Comparison of ENCODE assay signal across 7 cellular contexts in genomic region chr12:14236641-14237040, GRCh38.
A peak's percentile ranks its signal among the peaks of the same experiment; 100 is the strongest.
DNase-seq lines count a peak whose midpoint lies in the region; ATAC-seq, FAIRE-seq and TF ChIP-seq lines count a peak whose summit lies in the region.
"Not testable (repeated sequence)": the region's sequence is repeated elsewhere in the genome, so short reads cannot be mapped to it uniquely, and the experiment has no call there.

No MANE protein-coding gene starts in this region.

- not testable (repeated sequence) for TF ChIP-seq EP300 in K562 (IDR thresholded peaks at IDR 0.05; ENCODE audit: low read length)

- H3K4me1 ChIP-seq in GM23338 (ENCODE audit: insufficient read depth); K562 (replicated peaks in 1 of 2; ENCODE audit: control insufficient read depth in 2 of 2, insufficient read depth in 2 of 2, low read length in 2 of 2): not testable (repeated sequence)
- peaks cover 4 to 13% of the 10 kb centered on the region in 2 experiments for H3K4me1 ChIP-seq in trophoblast cell (ENCODE audit: control insufficient read depth in 1 of 2, insufficient read depth in 2 of 2, low read length in 2 of 2)

- H3K9me2 ChIP-seq in GM23338 (ENCODE audit: insufficient read depth) = not testable (repeated sequence)

- not testable (repeated sequence) for H3K9me3 ChIP-seq in K562 (replicated peaks; ENCODE audit: control insufficient read depth, insufficient read depth, low read depth, low read length); trophoblast cell (ENCODE audit: insufficient read depth, low read depth, low read length)

- TF ChIP-seq CTCF in GM23338 (conservative IDR thresholded peaks at IDR 0.05; ENCODE audit: low read depth in 2 of 2); K562 (IDR thresholded peaks at IDR 0.05 in 2 of 3, conservative IDR thresholded peaks at IDR 0.05 in 1 of 3; ENCODE audit: insufficient read depth in 2 of 3, low read depth in 1 of 3, low read length in 3 of 3); type B pancreatic cell (conservative IDR thresholded peaks at IDR 0.05): not testable (repeated sequence)

- H2BK5ac ChIP-seq in trophoblast cell (ENCODE audit: low read depth, low read length, poor library complexity) = not testable (repeated sequence)

- H3K4me1 Mint-ChIP-seq in GM23338 = peaks cover 20% of the 10 kb centered on the region
- H3K4me1 Mint-ChIP-seq in type B pancreatic cell (ENCODE audit: unreplicated experiment) = peaks cover 15% of the 10 kb centered on the region

- H3K9me1 ChIP-seq in K562 (ENCODE audit: control insufficient read depth, insufficient read depth, low read length) = not testable (repeated sequence)

- H4K8ac ChIP-seq in trophoblast cell (ENCODE audit: low read depth, low read length) = not testable (repeated sequence)

- not testable (repeated sequence) for TF ChIP-seq RAD21 in K562 (CRISPR knock-in tag; conservative IDR thresholded peaks at IDR 0.05 in 1 of 2, IDR thresholded peaks at IDR 0.05 in 1 of 2)

- H2AFZ ChIP-seq in GM23338; K562 (ENCODE audit: low read depth, low read length); trophoblast cell (ENCODE audit: insufficient read depth, low read length, poor library complexity): not testable (repeated sequence)

- H3K36me3 ChIP-seq in GM23338 (ENCODE audit: insufficient read depth); K562 (ENCODE audit: control insufficient read depth, insufficient read depth, low read length); trophoblast cell (ENCODE audit: control insufficient read depth in 1 of 2, insufficient read depth in 2 of 2, low read length in 2 of 2): not testable (repeated sequence)

- not testable (repeated sequence) for ATAC-seq in GM23338, K562
- peak; percentile 29 for ATAC-seq in left colon

- H3K27ac Mint-ChIP-seq in GM23338, type B pancreatic cell: not testable (repeated sequence)

- POLR2A ChIA-PET in K562 (lab: Yijun Ruan, JAX) = not testable (repeated sequence)

- not testable (repeated sequence) for H3K79me2 ChIP-seq in GM23338 (replicated peaks; ENCODE audit: insufficient read depth); K562 (ENCODE audit: control insufficient read depth, insufficient read depth, low read length); trophoblast cell (ENCODE audit: control insufficient read depth, insufficient read depth, low read length, poor library complexity)

- not testable (repeated sequence) for H2BK120ac ChIP-seq in trophoblast cell (ENCODE audit: insufficient read depth, low read length, poor library complexity)

- not testable (repeated sequence) for H4K91ac ChIP-seq in trophoblast cell (ENCODE audit: low read depth, low read length)

- FAIRE-seq in K562 (lab: Jason Lieb, UNC) = not testable (repeated sequence)
- peak; percentile 50 for FAIRE-seq in urothelium cell line (lab: Jason Lieb, UNC)

- CTCF ChIA-PET in K562 (lab: Yijun Ruan, JAX; ENCODE audit: low intra/inter-chr PET ratio) = not testable (repeated sequence)

- H3K4me2 ChIP-seq in GM23338; K562 (ENCODE audit: insufficient read depth, low read length); trophoblast cell (ENCODE audit: low read length): not testable (repeated sequence)

- not testable (repeated sequence) for H3K27me3 ChIP-seq in GM23338 (ENCODE audit: insufficient read depth); K562 (ENCODE audit: control insufficient read depth in 2 of 2, insufficient read depth in 2 of 2, low read length in 2 of 2); trophoblast cell (ENCODE audit: insufficient read depth, low read length)

- H3K9me3 Mint-ChIP-seq in GM23338 = peaks cover 19% of the 10 kb centered on the region; the same call in 2 of the 3 replicates
- not testable (repeated sequence) for H3K9me3 Mint-ChIP-seq in type B pancreatic cell

- not testable (repeated sequence) for H3K14ac ChIP-seq in trophoblast cell (ENCODE audit: low read length)

- not testable (repeated sequence) for H3K4me3 Mint-ChIP-seq in GM23338, type B pancreatic cell

- DNase-seq in GM23338 (ENCODE audit: low spot score) = peak; percentile 24
- peak; percentile 5 for DNase-seq in activated CD8-positive, alpha-beta memory T cell treated with anti-CD3 and anti-CD28 coated beads for 24 hours
- DNase-seq in K562 (ENCODE audit: extremely low read depth in 1 of 4, low spot score in 3 of 4); left colon; trophoblast cell; urothelium cell line (ENCODE audit: low spot score): not testable (repeated sequence)
- peak; percentile 3 for DNase-seq in type B pancreatic cell (ENCODE audit: extremely low spot score, unreplicated experiment)

- not testable (repeated sequence) for H4K20me1 ChIP-seq in GM23338 (replicated peaks; ENCODE audit: insufficient read depth); K562 (replicated peaks; ENCODE audit: control insufficient read depth, insufficient read depth, low read length)

- H3K36me3 Mint-ChIP-seq in GM23338 (ENCODE audit: low read depth) (peaks cover 11% of the 10 kb centered on the region; the same call in 2 of the 3 replicates), type B pancreatic cell (peaks cover 21% of the 10 kb centered on the region)

- WGBS in K562 (ENCODE audit: insufficient coverage, low coverage, missing lambda C conversion rate) = 71% methylated on average over 2 of the region's 3 CpGs
- no CpG with 5 or more reads among the region's 3 CpGs for WGBS in trophoblast cell (ENCODE audit: extremely low coverage, insufficient coverage, insufficient read length)

- H3K4ac ChIP-seq in trophoblast cell (ENCODE audit: low read depth, low read length) = not testable (repeated sequence)

- not testable (repeated sequence) for H3K27ac ChIP-seq in GM23338 (ENCODE audit: low read depth); K562 (ENCODE audit: extremely low read depth, low read depth, low read length); trophoblast cell (ENCODE audit: low read depth, low read length)

- not testable (repeated sequence) for H3K18ac ChIP-seq in trophoblast cell (ENCODE audit: low read length)

- not testable (repeated sequence) for H4K12ac ChIP-seq in trophoblast cell (ENCODE audit: low read depth, low read length)

- peak overlapping the region; percentile 61 for H2BK12ac ChIP-seq in trophoblast cell (ENCODE audit: low read length)

- peaks cover 18% of the 10 kb centered on the region for H3K79me1 ChIP-seq in trophoblast cell (ENCODE audit: low read length)

- in situ Hi-C loops in K562 (cut with MboI) = not testable (repeated sequence)

- not testable (repeated sequence) for H3K23ac ChIP-seq in trophoblast cell (ENCODE audit: low read length)

- not testable (repeated sequence) for BruUV-seq in K562 (replicated peaks; lab: Mats Ljungman, UMichigan)

- H3K27me3 Mint-ChIP-seq in GM23338 (ENCODE audit: insufficient read depth, low read depth, poor library complexity); type B pancreatic cell: not testable (repeated sequence)

- intact Hi-C loops in K562 (cut with micrococcal nuclease) = loop anchor here (5.0 to 10.0 kb wide), 4 partner anchors 49 to 481 kb away; partner anchors contain the start of gene ATF7IP
- intact Hi-C loops in left colon (cut with DNase I, micrococcal nuclease) = not testable (repeated sequence)

- not testable (repeated sequence) for H2AK5ac ChIP-seq in trophoblast cell (ENCODE audit: low read length)

- not testable (repeated sequence) for TF ChIP-seq POLR2A in K562 (conservative IDR thresholded peaks at IDR 0.05)

- not testable (repeated sequence) for H3K4me3 ChIP-seq in GM23338; K562; trophoblast cell (ENCODE audit: low read depth, low read length)

- not testable (repeated sequence) for H3F3A ChIP-seq in GM23338 (replicated peaks; ENCODE audit: low read depth)

- H3K9ac ChIP-seq in K562 (ENCODE audit: insufficient read depth in 1 of 2, low read depth in 2 of 2, low read length in 2 of 2); trophoblast cell (ENCODE audit: low read length): not testable (repeated sequence)

TF ChIP-seq in K562, 482 proteins besides CTCF, POLR2A, EP300 and RAD21:
- TF ChIP-seq ZNF57 (CRISPR knock-in tag; IDR thresholded peaks at IDR 0.05) = peak; percentile 93
